Comparison of ENCODE assay signal across 22 cellular contexts in genomic region chr17:61427567-61427966, GRCh38. TPM values are rescaled to one million over a fixed set of nuclear protein-coding genes. Genes with fewer than 3 reads are reported as not detected.
DNase-seq lines count a peak whose midpoint lies in the region; ATAC-seq, FAIRE-seq and TF ChIP-seq lines count a peak whose summit lies in the region.
"Had no signal": no experiment of that assay in that cellular context is flagged by ENCODE, and none has a peak within 500 bp of the region (broad histone marks: within the 10 kb centered on the region; RNA-seq: fewer than 3 reads in every experiment).

No MANE protein-coding gene starts in this region.

- H3K23ac ChIP-seq in trophoblast cell (ENCODE audit: low read length) (no peak overlapping the region), H9 (ENCODE audit: insufficient read length, low read depth, low read length) (no peak overlapping the region)

- peak overlapping the region; percentile 82 for H2BK12ac ChIP-seq in trophoblast cell (ENCODE audit: low read length)
- no peak overlapping the region for H2BK12ac ChIP-seq in H9 (ENCODE audit: insufficient read length, low read depth, low read length)

- CTCF ChIA-PET in Caco-2 (lab: Charles Lee) (interaction anchor here (0.6 to 2.1 kb wide), 7 partner anchors 20 to 438 kb away, joined by 3 to 9 read pairs (median 5); no protein-coding TSS in a partner anchor), K562 (lab: Yijun Ruan, JAX; ENCODE audit: low intra/inter-chr PET ratio) (no interaction called here)

- H3K4me3 Mint-ChIP-seq in Caco-2 (ENCODE audit: unreplicated experiment) (no peak overlapping the region), H9 (no peak overlapping the region)

- no peak overlapping the region for H2BK15ac ChIP-seq in H9 (ENCODE audit: low read depth, low read length)

- no peak overlapping the region for H3K27ac ChIP-seq in K562 (ENCODE audit: extremely low read depth, low read depth, low read length)
- no peak overlapping the region for H3K27ac ChIP-seq in trophoblast cell (ENCODE audit: low read depth, low read length)
- no peak overlapping the region for H3K27ac ChIP-seq in H9 (ENCODE audit: insufficient read length, low read depth, low read length)
- no peak overlapping the region for H3K27ac ChIP-seq in foreskin keratinocyte
- H3K27ac ChIP-seq: SJSA1 had no signal

- H2AK5ac ChIP-seq in trophoblast cell (ENCODE audit: low read length), result peak overlapping the region; percentile 76
- no peak overlapping the region for H2AK5ac ChIP-seq in H9 (ENCODE audit: insufficient read length, low read length)

- H3K79me1 ChIP-seq in trophoblast cell (ENCODE audit: low read length), result peaks cover 2% of the 10 kb centered on the region
- H3K79me1 ChIP-seq in H9 (ENCODE audit: insufficient read depth, low read depth, low read length, poor library complexity, severe bottlenecking), result no peaks in the 10 kb centered on the region

- H3K79me2 ChIP-seq in K562 (ENCODE audit: control insufficient read depth, insufficient read depth, low read length) (no peaks in the 10 kb centered on the region), trophoblast cell (ENCODE audit: control insufficient read depth, insufficient read depth, low read length, poor library complexity) (no peaks in the 10 kb centered on the region), H9 (ENCODE audit: insufficient read depth, low read length) (no peaks in the 10 kb centered on the region)

- H3K9ac ChIP-seq in K562 (ENCODE audit: insufficient read depth in 1 of 2, low read depth in 2 of 2, low read length in 2 of 2) (no peak overlapping the region), trophoblast cell (ENCODE audit: low read length) (no peak overlapping the region), H9 (ENCODE audit: extremely low read depth, insufficient read length, low read length) (no peak overlapping the region)

- H3K9me1 ChIP-seq in K562 (ENCODE audit: control insufficient read depth, insufficient read depth, low read length), result no peaks in the 10 kb centered on the region

- H3K36me3 ChIP-seq in Caco-2 (ENCODE audit: control insufficient read depth, insufficient read depth, low read length) (no peaks in the 10 kb centered on the region), K562 (ENCODE audit: control insufficient read depth, insufficient read depth, low read length) (no peaks in the 10 kb centered on the region), trophoblast cell (ENCODE audit: control insufficient read depth in 1 of 2, insufficient read depth in 2 of 2, low read length in 2 of 2) (no peaks in the 10 kb centered on the region)
- H3K36me3 ChIP-seq: SJSA1 had no signal

- H3K36me3 Mint-ChIP-seq in Caco-2 (ENCODE audit: insufficient read depth, unreplicated experiment) (no peaks in the 10 kb centered on the region), H9 (ENCODE audit: insufficient read depth in 1 of 3, low read depth in 3 of 3) (no peaks in the 10 kb centered on the region)

- in situ Hi-C loops in K562 (cut with MboI), result loop anchor here (10.0 to 25.0 kb wide), 2 partner anchors 417 to 685 kb away; no protein-coding TSS in a partner anchor

- H3T11ph ChIP-seq in H9 (ENCODE audit: low read length), result no peak overlapping the region

- H3K4ac ChIP-seq in trophoblast cell (ENCODE audit: low read depth, low read length) (no peak overlapping the region), H9 (ENCODE audit: low read depth, low read length) (no peak overlapping the region)

- no peak for TF ChIP-seq EP300 in K562 (IDR thresholded peaks at IDR 0.05; ENCODE audit: low read length)

- H3K9me3 ChIP-seq in Caco-2, result peaks cover 7% of the 10 kb centered on the region; the same call in 1 of the 2 replicates
- no peaks in the 10 kb centered on the region for H3K9me3 ChIP-seq in K562 (replicated peaks; ENCODE audit: control insufficient read depth, insufficient read depth, low read depth, low read length)
- H3K9me3 ChIP-seq in trophoblast cell (ENCODE audit: insufficient read depth, low read depth, low read length), result no peaks in the 10 kb centered on the region
- no peaks in the 10 kb centered on the region for H3K9me3 ChIP-seq in H9 (ENCODE audit: control insufficient read depth, low read depth, low read length)
- H3K9me3 ChIP-seq: SJSA1 had no signal

- H2BK20ac ChIP-seq in H9 (ENCODE audit: low read depth, low read length, poor library complexity, severe bottlenecking), result no peak overlapping the region

- peak; percentile 62 for FAIRE-seq in HTR-8/SVneo (lab: Jason Lieb, UNC)
- no peak for FAIRE-seq in K562 (lab: Jason Lieb, UNC)
- FAIRE-seq: D721Med, GM18507 had no signal

- no peak for TF ChIP-seq RAD21 in K562 (CRISPR knock-in tag; conservative IDR thresholded peaks at IDR 0.05 in 1 of 2, IDR thresholded peaks at IDR 0.05 in 1 of 2)

- no peak overlapping the region for H3K18ac ChIP-seq in trophoblast cell (ENCODE audit: low read length)
- H3K18ac ChIP-seq in H9 (ENCODE audit: insufficient read length, low read depth, low read length), result no peak overlapping the region

- H2AFZ ChIP-seq in K562 (ENCODE audit: low read depth, low read length) (no peak overlapping the region), trophoblast cell (ENCODE audit: insufficient read depth, low read length, poor library complexity) (no peak overlapping the region), H9 (ENCODE audit: low read length) (no peak overlapping the region)

- no peak for ATAC-seq in K562
- ATAC-seq in activated CD4-positive, CD25-positive, alpha-beta regulatory T cell treated with anti-CD3 and anti-CD28 coated beads, Interleukin-2, amount 50 U/mL, for 24 hours, result no peak
- no peak for ATAC-seq in foreskin keratinocyte

- H4K20me1 ChIP-seq in K562 (replicated peaks; ENCODE audit: control insufficient read depth, insufficient read depth, low read length) (no peaks in the 10 kb centered on the region), H9 (ENCODE audit: control insufficient read depth, insufficient read depth, insufficient read length) (no peaks in the 10 kb centered on the region)

- no peak for TF ChIP-seq POLR2A in K562 (conservative IDR thresholded peaks at IDR 0.05)

- H3K56ac ChIP-seq in H9 (ENCODE audit: insufficient read length, low read depth, low read length), result no peak overlapping the region

- no peak for DNase-seq in Caco-2
- DNase-seq in HTR-8/SVneo (ENCODE audit: insufficient read length, low spot score), result no peak
- DNase-seq in K562 (ENCODE audit: extremely low read depth in 1 of 4, low spot score in 3 of 4), result no peak
- DNase-seq in trophoblast cell, result no peak
- no peak for DNase-seq in H9
- no peak for DNase-seq in T-helper 1 cell
- DNase-seq in foreskin keratinocyte, result no peak
- DNase-seq: DMS53, Karpas-422, NCI-H1092 treated with DMSO at 0.1 percent for 48 hours, NCI-H1436 treated with DMSO at 0.1 percent for 48 hours, NCI-H187 treated with DMSO at 0.1 percent for 48 hours, NCI-H2171 treated with DMSO at 0.1 percent for 48 hours, NCI-H524, NCI-H748 treated with DMSO at 0.1 percent for 48 hours, Right ventricle myocardium superior, RPMI8226 had no signal

- H3K27ac Mint-ChIP-seq in Caco-2 (ENCODE audit: unreplicated experiment) (peak overlapping the region; percentile 31), H9 (no peak overlapping the region)

- TF ChIP-seq CTCF in Caco-2 (IDR thresholded peaks at IDR 0.05; ENCODE audit: insufficient read depth in 1 of 2, low read depth in 1 of 2, low read length in 1 of 2, severe bottlenecking in 1 of 2, unreplicated experiment in 1 of 2) (no peak), K562 (IDR thresholded peaks at IDR 0.05 in 2 of 3, conservative IDR thresholded peaks at IDR 0.05 in 1 of 3; ENCODE audit: insufficient read depth in 2 of 3, low read depth in 1 of 3, low read length in 3 of 3) (no peak), H9 (conservative IDR thresholded peaks at IDR 0.05) (no peak), foreskin keratinocyte (conservative IDR thresholded peaks at IDR 0.05) (no peak)

- H3K4me1 ChIP-seq in Caco-2 (peaks cover 30% of the 10 kb centered on the region), K562 (replicated peaks in 1 of 2; ENCODE audit: control insufficient read depth in 2 of 2, insufficient read depth in 2 of 2, low read length in 2 of 2) (no peaks in the 10 kb centered on the region), trophoblast cell (ENCODE audit: control insufficient read depth in 1 of 2, insufficient read depth in 2 of 2, low read length in 2 of 2) (peaks cover 0 to 9% of the 10 kb centered on the region in 2 experiments), H9 (ENCODE audit: insufficient read depth, low read length) (peaks cover 2% of the 10 kb centered on the region; the same call in 1 of the 2 replicates), foreskin keratinocyte (peaks cover 9% of the 10 kb centered on the region)

- H3K9me3 Mint-ChIP-seq in Caco-2 (ENCODE audit: unreplicated experiment), result no peaks in the 10 kb centered on the region
- no peaks in the 10 kb centered on the region for H3K9me3 Mint-ChIP-seq in H9

- H4K91ac ChIP-seq in trophoblast cell (ENCODE audit: low read depth, low read length) (peak overlapping the region; percentile 57), H9 (ENCODE audit: insufficient read length, low read depth, low read length) (no peak overlapping the region)

- H3K14ac ChIP-seq in trophoblast cell (ENCODE audit: low read length) (peak overlapping the region; percentile 64), H9 (ENCODE audit: insufficient read depth, low read length) (no peak overlapping the region)

- H3K4me1 Mint-ChIP-seq in Caco-2 (ENCODE audit: low read depth, unreplicated experiment) (peaks cover 31% of the 10 kb centered on the region), H9 (peaks cover 7% of the 10 kb centered on the region in 2 experiments)

- H4K8ac ChIP-seq in trophoblast cell (ENCODE audit: low read depth, low read length), result no peak overlapping the region
- no peak overlapping the region for H4K8ac ChIP-seq in H9 (replicated peaks; ENCODE audit: insufficient read length, low read depth, low read length)

- H4K5ac ChIP-seq in H9 (ENCODE audit: insufficient read length, low read depth, low read length), result no peak overlapping the region

- H3K4me3 ChIP-seq in Caco-2 (ENCODE audit: low read depth, low read length) (no peak overlapping the region), K562 (no peak overlapping the region), trophoblast cell (ENCODE audit: low read depth, low read length) (no peak overlapping the region)
- H3K4me3 ChIP-seq: SJSA1 had no signal

- intact Hi-C loops in Caco-2 (cut with micrococcal nuclease; ENCODE audit: unreplicated experiment) (loop anchor here (1.0 kb wide), 1 partner anchor 34 kb away; no protein-coding TSS in a partner anchor), K562 (cut with micrococcal nuclease) (no loop called here)

- no peaks in the 10 kb centered on the region for H3K27me3 ChIP-seq in Caco-2 (replicated peaks; ENCODE audit: control insufficient read depth, insufficient read depth, low read length)
- H3K27me3 ChIP-seq in K562 (ENCODE audit: control insufficient read depth in 2 of 2, insufficient read depth in 2 of 2, low read length in 2 of 2), result peaks cover 2 to 8% of the 10 kb centered on the region in 2 experiments; a peak in 1 of 5 replicates
- no peaks in the 10 kb centered on the region for H3K27me3 ChIP-seq in trophoblast cell (ENCODE audit: insufficient read depth, low read length)
- no peaks in the 10 kb centered on the region for H3K27me3 ChIP-seq in H9 (ENCODE audit: insufficient read depth, low read length)
- H3K27me3 ChIP-seq in foreskin keratinocyte, result no peaks in the 10 kb centered on the region
- H3K27me3 ChIP-seq: SJSA1 had no signal

- H2BK5ac ChIP-seq in trophoblast cell (ENCODE audit: low read depth, low read length, poor library complexity) (no peak overlapping the region), H9 (ENCODE audit: insufficient read length, low read length) (no peak overlapping the region)

- H3K27me3 Mint-ChIP-seq in Caco-2 (ENCODE audit: insufficient read depth, unreplicated experiment) (no peaks in the 10 kb centered on the region), H9 (ENCODE audit: low read depth) (peaks cover 20% of the 10 kb centered on the region)

- no peaks in the 10 kb centered on the region for H3K23me2 ChIP-seq in H9 (ENCODE audit: insufficient read length, low read depth, low read length, poor library complexity, severe bottlenecking)

- POLR2A ChIA-PET in Caco-2 (lab: Charles Lee) (no interaction called here), K562 (lab: Yijun Ruan, JAX) (interaction anchor here (0.6 kb wide), 1 partner anchor 11 kb away, joined by 3 read pairs; no protein-coding TSS in a partner anchor)

- no TSS peak for BruUV-seq in Caco-2 (replicated peaks; lab: Mats Ljungman, UMichigan)
- no TSS peak for BruUV-seq in K562 (replicated peaks; lab: Mats Ljungman, UMichigan)

- H3K4me2 ChIP-seq in K562 (ENCODE audit: insufficient read depth, low read length), result no peak overlapping the region
- H3K4me2 ChIP-seq in trophoblast cell (ENCODE audit: low read length), result no peak overlapping the region
- H3K4me2 ChIP-seq in H9 (ENCODE audit: insufficient read depth, insufficient read length, low read length), result no peak overlapping the region

- H4K12ac ChIP-seq in trophoblast cell (ENCODE audit: low read depth, low read length), result no peak overlapping the region

- no peak overlapping the region for H2BK120ac ChIP-seq in trophoblast cell (ENCODE audit: insufficient read depth, low read length, poor library complexity)
- no peak overlapping the region for H2BK120ac ChIP-seq in H9 (ENCODE audit: low read depth, low read length, poor library complexity, severe bottlenecking)

RNA-seq across cellular contexts. Expression of gene TBX4, which starts 24.7 kb away (rescaled TPM):
- total RNA-seq in Caco-2 (2022) (2.5 TPM in 2 replicates), K562 (2014; rRNA removed) (not detected in 2 replicates), K562 (2014; rRNA removed; fragmentation: Illumina TruSeq; extraction: Trizol) (not detected in 2 replicates), K562 (2015; rRNA removed; fragmentation: Illumina TruSeq; extraction: Trizol) (not detected in 2 replicates), K562 (2021) (not detected in 2 replicates), H9 (2021) (not detected in 2 replicates), foreskin keratinocyte (0.07 TPM in 1 of 2 replicates, not detected in the other)
- total RNA-seq in K562 (2011; cell fraction: chromatin; rRNA removed; ENCODE audit: low replicate concordance), result not detected in 2 replicates
- total RNA-seq in K562 (2011; cell fraction: nucleolus; rRNA removed), result not detected in 2 replicates
- not detected in 2 replicates for total RNA-seq in K562 (2011; cell fraction: nucleoplasm; rRNA removed)
- polyA plus RNA-seq in K562 (2011; rRNA removed) (not detected in 2 replicates), K562 (2014; fragmentation: Illumina TruSeq; extraction: Trizol) (not detected in 2 replicates), K562 (2014; fragmentation: Nextera tagmentation; extraction: Ambion mirVana) (not detected), K562 (2014; rRNA removed) (not detected in 2 replicates), foreskin keratinocyte (0.01 TPM in 1 of 2 replicates, not detected in the other)
- not detected in 2 replicates for polyA plus RNA-seq in K562 (2011; cell fraction: cytosol; rRNA removed)
- polyA plus RNA-seq in K562 (2011; cell fraction: nucleus; rRNA removed), result not detected in 2 replicates
- 0.06 TPM in 1 of 2 replicates, not detected in the other for polyA plus RNA-seq in K562 (2012)
- not detected in 2 replicates for polyA minus RNA-seq in K562 (2011; rRNA and poly(A)+ RNA removed)
- polyA minus RNA-seq in K562 (2011; cell fraction: cytosol; rRNA and poly(A)+ RNA removed), result not detected in 2 replicates
- polyA minus RNA-seq in K562 (2011; cell fraction: nucleus; rRNA and poly(A)+ RNA removed), result not detected in 2 replicates
- polyA plus RNA-seq in trophoblast cell (2013), result 0.93 and 0.97 TPM in 2 replicates
- total RNA-seq: Daoy, Right ventricle myocardium superior had no signal

RNA-seq across cellular contexts. Expression of gene TBX2, which starts 27.9 kb away (rescaled TPM):
- total RNA-seq in Caco-2 (2022), result 8.9 and 11.5 TPM in 2 replicates
- not detected in 2 replicates for total RNA-seq in K562 (2011; cell fraction: chromatin; rRNA removed; ENCODE audit: low replicate concordance)
- not detected in 2 replicates for total RNA-seq in K562 (2011; cell fraction: nucleolus; rRNA removed)
- total RNA-seq in K562 (2011; cell fraction: nucleoplasm; rRNA removed), result not detected in 2 replicates
- total RNA-seq in K562 (2014; rRNA removed), result not detected in 2 replicates
- total RNA-seq in K562 (2014; rRNA removed; fragmentation: Illumina TruSeq; extraction: Trizol), result not detected in 2 replicates
- not detected in 2 replicates for total RNA-seq in K562 (2015; rRNA removed; fragmentation: Illumina TruSeq; extraction: Trizol)
- 0.13 and 0.18 TPM in 2 replicates for total RNA-seq in K562 (2021)
- polyA plus RNA-seq in K562 (2011; rRNA removed), result not detected in 2 replicates
- polyA plus RNA-seq in K562 (2011; cell fraction: cytosol; rRNA removed), result not detected in 2 replicates
- not detected in 2 replicates for polyA plus RNA-seq in K562 (2011; cell fraction: nucleus; rRNA removed)
- polyA plus RNA-seq in K562 (2012), result 0.03 TPM in 1 of 2 replicates, not detected in the other
- polyA plus RNA-seq in K562 (2014; fragmentation: Illumina TruSeq; extraction: Trizol), result not detected in 2 replicates
- not detected for polyA plus RNA-seq in K562 (2014; fragmentation: Nextera tagmentation; extraction: Ambion mirVana)
- polyA plus RNA-seq in K562 (2014; rRNA removed), result not detected in 2 replicates
- not detected in 2 replicates for polyA minus RNA-seq in K562 (2011; rRNA and poly(A)+ RNA removed)
- polyA minus RNA-seq in K562 (2011; cell fraction: cytosol; rRNA and poly(A)+ RNA removed), result not detected in 2 replicates
- not detected in 2 replicates for polyA minus RNA-seq in K562 (2011; cell fraction: nucleus; rRNA and poly(A)+ RNA removed)
- 2.7 and 3.0 TPM in 2 replicates for polyA plus RNA-seq in trophoblast cell (2013)
- total RNA-seq in H9 (2021), result not detected in 2 replicates
- not detected in 2 replicates for total RNA-seq in foreskin keratinocyte
- polyA plus RNA-seq in foreskin keratinocyte, result not detected in 2 replicates
